8 cellular contexts compared by ENCODE assay signal in the genomic region with DNA sequence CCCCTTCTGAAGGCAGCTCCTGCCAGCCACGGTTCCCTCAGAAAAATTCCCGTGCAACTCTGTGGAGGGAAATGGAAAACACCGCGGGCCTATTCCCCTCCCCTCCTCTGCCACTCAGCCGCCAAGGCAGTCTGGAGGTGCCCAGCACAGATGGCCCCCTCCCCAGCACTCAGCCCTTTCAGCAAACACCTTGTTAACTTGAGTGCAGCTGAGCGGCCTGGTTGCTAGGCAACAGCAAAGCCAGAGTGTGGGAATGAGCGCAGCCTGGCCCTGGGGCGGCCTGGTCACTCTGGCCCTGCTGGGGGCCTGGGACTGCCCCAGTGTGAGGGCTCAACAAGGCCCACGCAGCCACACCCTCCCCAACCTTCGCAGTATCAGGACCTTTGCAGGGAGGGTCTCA. TPM values are rescaled to one million over a fixed set of nuclear protein-coding genes. Genes with fewer than 3 reads are reported as not detected.
A peak's percentile ranks its signal among the peaks of the same experiment; 100 is the strongest.
DNase-seq lines count a peak whose midpoint lies in the region; ATAC-seq and TF ChIP-seq lines count a peak whose summit lies in the region.
"Had no signal": no experiment of that assay in that cellular context is flagged by ENCODE, and none has a peak within 500 bp of the region (broad histone marks: within the 10 kb centered on the region; RNA-seq: fewer than 3 reads in every experiment).

No MANE protein-coding gene starts in this region.

- TF ChIP-seq CTCF in heart right ventricle (IDR thresholded peaks at IDR 0.05) (no peak), upper lobe of left lung (IDR thresholded peaks at IDR 0.05) (no peak), MM.1S (IDR thresholded peaks at IDR 0.05; ENCODE audit: low read length) (no peak), smooth muscle cell (IDR thresholded peaks at IDR 0.05; ENCODE audit: borderline replicate concordance, insufficient read depth, poor library complexity, severe bottlenecking) (no peak)

- ATAC-seq in heart right ventricle (peak in 7 of 8 donors; percentile 9 to 67 (median 26)), upper lobe of left lung (ENCODE audit: low FRiP score in 2 of 2) (peak in 1 of 2 donors; percentile 53)

- peaks cover 11 to 39% (median 32%) of the 10 kb centered on the region in 9 donors for H3K4me1 ChIP-seq in heart right ventricle
- peaks cover 15 to 25% (median 18%) of the 10 kb centered on the region in 4 donors for H3K4me1 ChIP-seq in upper lobe of left lung
- H3K4me1 ChIP-seq in MM.1S (ENCODE audit: low read length) = no peaks in the 10 kb centered on the region
- peaks cover 10% of the 10 kb centered on the region for H3K4me1 ChIP-seq in smooth muscle cell (ENCODE audit: low read depth)

- no peak for TF ChIP-seq POLR2A in upper lobe of left lung (IDR thresholded peaks at IDR 0.05)

- 43 to 53% methylated on average over 10 of the region's 10 CpGs for WGBS in heart right ventricle, 2 donors
- 52 to 58% methylated on average over 5 to 6 of the region's 10 CpGs for WGBS in upper lobe of left lung, 2 donors
- 37% methylated on average over 10 of the region's 10 CpGs for WGBS in smooth muscle cell (ENCODE audit: low lambda C conversion rate)

- H3K9ac ChIP-seq in MM.1S (ENCODE audit: low read length) = no peak overlapping the region
- H3K9ac ChIP-seq in smooth muscle cell (ENCODE audit: low read depth) = no peak overlapping the region

- H3K9me3 ChIP-seq in heart right ventricle (no peaks in the 10 kb centered on the region), upper lobe of left lung (no peaks in the 10 kb centered on the region), MM.1S (replicated peaks; ENCODE audit: insufficient read depth, low read length) (no peaks in the 10 kb centered on the region), smooth muscle cell (replicated peaks; ENCODE audit: low read depth) (no peaks in the 10 kb centered on the region)

- no peak for TF ChIP-seq EP300 in upper lobe of left lung (IDR thresholded peaks at IDR 0.05)

- no peaks in the 10 kb centered on the region for H3K9me2 ChIP-seq in MM.1S (replicated peaks; ENCODE audit: insufficient read depth, low read length)

- DNase-seq in NCI-H128 (lab: John Stamatoyannopoulos, UW; ENCODE audit: unreplicated experiment) (peak; percentile 35), NCI-H69 (lab: John Stamatoyannopoulos, UW) (peak; percentile 97), heart right ventricle (peak; percentile 26 to 59), upper lobe of left lung (peak; percentile 73 to 87), SIG-M5 treated with dmso at 0.1 percent for 504 hours (lab: John Stamatoyannopoulos, UW; ENCODE audit: unreplicated experiment) (no peak), MM.1S (no peak), smooth muscle cell (lab: John Stamatoyannopoulos, UW; ENCODE audit: unreplicated experiment) (no peak)
- DNase-seq: stimulated activated CD4-positive, alpha-beta T cell treated with anti-CD3 and anti-CD28 coated beads, Interleukin-1b, Interleukin-23, amount 100 ng/mL, for 48 hours had no signal

- no peaks in the 10 kb centered on the region for H3K36me3 ChIP-seq in heart right ventricle
- H3K36me3 ChIP-seq in upper lobe of left lung = no peaks in the 10 kb centered on the region
- no peaks in the 10 kb centered on the region for H3K36me3 ChIP-seq in MM.1S (replicated peaks; ENCODE audit: insufficient read depth, low read length)
- H3K36me3 ChIP-seq in smooth muscle cell (ENCODE audit: low read depth) = no peaks in the 10 kb centered on the region

- H3K79me2 ChIP-seq in MM.1S (ENCODE audit: low read length) = no peaks in the 10 kb centered on the region
- H3K79me2 ChIP-seq in smooth muscle cell (ENCODE audit: low read depth) = no peaks in the 10 kb centered on the region

- intact Hi-C loops in heart right ventricle (cut with DNase I) = no loop called here

- H3K4me2 ChIP-seq in MM.1S (ENCODE audit: low read depth, low read length) (no peak overlapping the region), smooth muscle cell (no peak overlapping the region)

- H3F3A ChIP-seq in MM.1S (ENCODE audit: insufficient read depth, low read length) (no peaks in the 10 kb centered on the region), smooth muscle cell (ENCODE audit: low read depth) (no peaks in the 10 kb centered on the region)

- H2AFZ ChIP-seq in MM.1S (ENCODE audit: low read length) (no peak overlapping the region), smooth muscle cell (ENCODE audit: low read depth) (no peak overlapping the region)

- H3K4me3 ChIP-seq in heart right ventricle (no peak overlapping the region), upper lobe of left lung (no peak overlapping the region), MM.1S (ENCODE audit: low read length) (no peak overlapping the region), smooth muscle cell (no peak overlapping the region)

- H3K27me3 ChIP-seq in heart right ventricle (no peaks in the 10 kb centered on the region), upper lobe of left lung (no peaks in the 10 kb centered on the region), MM.1S (replicated peaks; ENCODE audit: insufficient read depth, low read length) (peaks cover 76% of the 10 kb centered on the region), smooth muscle cell (ENCODE audit: low read depth) (no peaks in the 10 kb centered on the region)

- no peaks in the 10 kb centered on the region for H4K20me1 ChIP-seq in MM.1S (ENCODE audit: insufficient read depth, low read length)
- H4K20me1 ChIP-seq in smooth muscle cell (ENCODE audit: low read depth) = no peaks in the 10 kb centered on the region

- H3K27ac ChIP-seq in heart right ventricle (peak overlapping the region in 1 of 10 donors; percentile 22), upper lobe of left lung (no peak overlapping the region), MM.1S (ENCODE audit: low read length) (no peak overlapping the region), smooth muscle cell (ENCODE audit: low read depth) (no peak overlapping the region)

RNA-seq across cellular contexts. Expression of gene CACNA1G, which starts 32.8 kb away (rescaled TPM):
- total RNA-seq in heart right ventricle = under 1 TPM; 0.14 to 0.46 (median 0.27) TPM
- polyA plus RNA-seq in heart right ventricle = under 1 TPM; 0.04 to 0.22 TPM
- under 1 TPM in 4 of 6 donors, not detected in 2; under 0.01 to 0.37 (median 0.11) TPM for total RNA-seq in upper lobe of left lung
- 1.6 and 2.0 TPM in 2 replicates for total RNA-seq in smooth muscle cell
- 1.5 and 1.7 TPM in 2 replicates for polyA plus RNA-seq in smooth muscle cell

RNA-seq across cellular contexts. Expression of gene ABCC3, which starts 41.4 kb away (rescaled TPM):
- total RNA-seq in heart right ventricle (1 to 10 TPM in 6 of 10 donors, under 1 TPM in 3, not detected in 1; 0.23 to 5.7 (median 1.1) TPM), upper lobe of left lung (100 to 1,000 TPM in 1 of 6 donors, 10 to 100 TPM in 5; 34.2 to 268 (median 57.7) TPM), smooth muscle cell (1.3 and 4.3 TPM in 2 replicates)
- polyA plus RNA-seq in heart right ventricle (1 to 10 TPM in 1 of 2 donors, under 1 TPM in 1; 0.41 to 2.0 TPM), smooth muscle cell (1.3 and 6.3 TPM in 2 replicates)

RNA-seq across cellular contexts. Expression of gene SPATA20, which starts 46.3 kb away (rescaled TPM):
- total RNA-seq in heart right ventricle = 10 to 100 TPM; 18.5 to 80.6 (median 63.3) TPM
- 10 to 100 TPM; 12.6 to 88.4 TPM for polyA plus RNA-seq in heart right ventricle
- total RNA-seq in upper lobe of left lung = 100 to 1,000 TPM in 2 of 6 donors, 10 to 100 TPM in 4; 32.9 to 111 (median 46.4) TPM
- total RNA-seq in smooth muscle cell = 62.7 and 107 TPM in 2 replicates
- 61.0 and 64.2 TPM in 2 replicates for polyA plus RNA-seq in smooth muscle cell

Comparison
In these comparisons a context has a peak if more than half of its experiments do, and no peak if none do; other contexts are left out.
1. DNase-seq: peak in NCI-H128 (single experiment), NCI-H69 (single experiment), heart right ventricle (2 of 2) and upper lobe of left lung (2 of 2); none in SIG-M5 treated with dmso at 0.1 percent for 504 hours (single experiment), MM.1S (single experiment) and smooth muscle cell (single experiment).